24 cellular contexts compared by ENCODE assay signal in the genomic region with DNA sequence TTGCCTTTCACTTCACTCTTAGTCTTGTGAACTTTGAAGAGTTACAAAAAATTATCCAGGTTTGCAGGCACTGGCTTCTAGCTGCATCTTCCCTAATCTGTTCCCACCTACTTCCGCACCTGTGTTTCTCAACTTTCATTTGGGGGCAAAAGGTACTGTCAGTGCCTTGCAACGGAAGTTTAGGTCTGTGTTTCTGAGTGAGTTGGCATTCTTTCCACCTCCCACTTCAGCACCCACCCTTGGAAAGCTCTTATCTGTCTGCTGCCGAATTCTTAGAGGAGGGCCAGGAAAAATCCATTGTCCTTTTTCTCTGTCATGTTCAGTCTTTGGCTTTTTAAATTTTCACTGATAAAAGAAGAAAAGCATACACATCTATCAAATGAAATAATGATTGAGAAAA.
A peak's percentile ranks its signal among the peaks of the same experiment; 100 is the strongest.
DNase-seq lines count a peak whose midpoint lies in the region; ATAC-seq, FAIRE-seq and TF ChIP-seq lines count a peak whose summit lies in the region.
"Had no signal": no experiment of that assay in that cellular context is flagged by ENCODE, and none has a peak within 500 bp of the region (broad histone marks: within the 10 kb centered on the region; RNA-seq: fewer than 3 reads in every experiment).

No MANE protein-coding gene starts in this region.

- H2BK120ac ChIP-seq in mesendoderm (ENCODE audit: low read depth, low read length), result no peak overlapping the region

- no peak overlapping the region for H2AFZ ChIP-seq in K562 (ENCODE audit: low read depth, low read length)
- H2AFZ ChIP-seq: GM23248 had no signal

- H3K4me3 ChIP-seq in cardiac muscle cell (no peak overlapping the region), K562 (no peak overlapping the region), mesendoderm (ENCODE audit: low read length) (no peak overlapping the region)
- no peak overlapping the region for H3K4me3 ChIP-seq in naive thymus-derived CD4-positive, alpha-beta T cell (ENCODE audit: low read length)
- H3K4me3 ChIP-seq: BLaER1, GM23248 had no signal

- peak overlapping the region; percentile 16 for H3K4ac ChIP-seq in mesendoderm (ENCODE audit: low read depth, low read length)

- no peaks in the 10 kb centered on the region for H3K9me3 ChIP-seq in cardiac muscle cell (ENCODE audit: low read depth)
- no peaks in the 10 kb centered on the region for H3K9me3 ChIP-seq in K562 (replicated peaks; ENCODE audit: control insufficient read depth, insufficient read depth, low read depth, low read length)
- H3K9me3 ChIP-seq in naive thymus-derived CD4-positive, alpha-beta T cell (ENCODE audit: control insufficient read depth in 2 of 3, low read length in 3 of 3), result no peaks in the 10 kb centered on the region
- H3K9me3 ChIP-seq: BLaER1 had no signal

- no peak overlapping the region for H4K8ac ChIP-seq in mesendoderm (ENCODE audit: low read depth, low read length)

- no peaks in the 10 kb centered on the region for H3K9me3 Mint-ChIP-seq in stimulated activated effector memory CD8-positive, alpha-beta T cell treated with anti-CD3 and anti-CD28 coated beads, Interleukin-12 subunit alpha, Interleukin-12 subunit beta, amount 100 ng/mL, for 72 hours
- H3K9me3 Mint-ChIP-seq in naive thymus-derived CD4-positive, alpha-beta T cell, result peaks cover 0 to 5% (median 0%) of the 10 kb centered on the region in 11 donors
- H3K9me3 Mint-ChIP-seq: CD4-positive, alpha-beta memory T cell; HFFc6 had no signal

- no peaks in the 10 kb centered on the region for H3K4me1 ChIP-seq in cardiac muscle cell (ENCODE audit: low read depth)
- peaks cover 0 to 4% of the 10 kb centered on the region in 2 experiments; a peak in 1 of 5 replicates for H3K4me1 ChIP-seq in K562 (replicated peaks in 1 of 2; ENCODE audit: control insufficient read depth in 2 of 2, insufficient read depth in 2 of 2, low read length in 2 of 2)
- H3K4me1 ChIP-seq in mesendoderm (ENCODE audit: control insufficient read depth, low read depth, low read length), result no peaks in the 10 kb centered on the region
- no peaks in the 10 kb centered on the region for H3K4me1 ChIP-seq in naive thymus-derived CD4-positive, alpha-beta T cell (ENCODE audit: control insufficient read depth in 2 of 2, insufficient read depth in 2 of 2, low read length in 2 of 2)
- H3K4me1 ChIP-seq: BLaER1 had no signal

- H4K20me1 ChIP-seq in K562 (replicated peaks; ENCODE audit: control insufficient read depth, insufficient read depth, low read length), result no peaks in the 10 kb centered on the region
- H4K20me1 ChIP-seq: BLaER1 had no signal

- H3K36me3 Mint-ChIP-seq in stimulated activated effector memory CD8-positive, alpha-beta T cell treated with anti-CD3 and anti-CD28 coated beads, Interleukin-12 subunit alpha, Interleukin-12 subunit beta, amount 100 ng/mL, for 72 hours, result peaks cover 36% of the 10 kb centered on the region
- peaks cover 21 to 74% (median 54%) of the 10 kb centered on the region in 5 donors for H3K36me3 Mint-ChIP-seq in naive thymus-derived CD4-positive, alpha-beta T cell

- H3K4me2 ChIP-seq in K562 (ENCODE audit: insufficient read depth, low read length) (no peak overlapping the region), mesendoderm (ENCODE audit: low read length) (no peak overlapping the region)
- H3K4me2 ChIP-seq: BLaER1 had no signal

- CTCF ChIA-PET in K562 (lab: Yijun Ruan, JAX; ENCODE audit: low intra/inter-chr PET ratio), result no interaction called here
- CTCF ChIA-PET in naive thymus-derived CD4-positive, alpha-beta T cell (lab: Charles Lee), result interaction anchor here (1.0 kb wide), 1 partner anchor 237 kb away, joined by 3 read pairs; no protein-coding TSS in a partner anchor

- DNase-seq in cardiac muscle cell (ENCODE audit: low read depth in 1 of 2, low spot score in 1 of 2), result peak; percentile 11 to 19
- no peak for DNase-seq in Right ventricle myocardium inferior (ENCODE audit: missing footprints)
- peak in 2 of 4 experiments; percentile 20 to 36 for DNase-seq in K562 (ENCODE audit: extremely low read depth in 1 of 4, low spot score in 3 of 4)
- peak; percentile 53 for DNase-seq in mesendoderm
- DNase-seq in stimulated activated effector memory CD8-positive, alpha-beta T cell treated with anti-CD3 and anti-CD28 coated beads, Interleukin-12 subunit alpha, Interleukin-12 subunit beta, amount 100 ng/mL, for 72 hours (ENCODE audit: low spot score in 2 of 2), result no peak
- DNase-seq in LoVo (ENCODE audit: low spot score), result no peak
- DNase-seq in naive thymus-derived CD4-positive, alpha-beta T cell, result no peak
- DNase-seq in activated CD4-positive, alpha-beta T cell treated with anti-CD3 and anti-CD28 coated beads, Interleukin-2, amount 50 U/mL, for 4 hours, result no peak
- DNase-seq: 8988T; Calu3; CD4-positive, alpha-beta memory T cell; DMS 273 treated with DMSO at 0.1 percent for 48 hours; DMS53; DND-41; EL; GM23248; HCEC 1CT; HFFc6; IMR-90 had no signal

- H3K18ac ChIP-seq in mesendoderm (ENCODE audit: low read length), result no peak overlapping the region

- no peak overlapping the region for H2AK5ac ChIP-seq in mesendoderm (ENCODE audit: low read length)

- no peaks in the 10 kb centered on the region for H3K79me1 ChIP-seq in mesendoderm (ENCODE audit: low read length)

- FAIRE-seq in K562 (lab: Jason Lieb, UNC), result peak; percentile 11
- FAIRE-seq: GM12891, H54, HTR-8/SVneo had no signal

- H3K36me3 ChIP-seq in cardiac muscle cell (no peaks in the 10 kb centered on the region), K562 (ENCODE audit: control insufficient read depth, insufficient read depth, low read length) (peaks cover 15% of the 10 kb centered on the region; the same call in 2 of the 3 replicates), mesendoderm (ENCODE audit: control insufficient read depth, insufficient read depth, low read length) (no peaks in the 10 kb centered on the region)
- peaks cover 0 to 33% (median 0%) of the 10 kb centered on the region in 3 experiments for H3K36me3 ChIP-seq in naive thymus-derived CD4-positive, alpha-beta T cell (ENCODE audit: control insufficient read depth in 2 of 3, insufficient read depth in 3 of 3, low read length in 3 of 3)

- no peak overlapping the region for H3K56ac ChIP-seq in mesendoderm (ENCODE audit: low read length)

- no peaks in the 10 kb centered on the region for H3K27me3 ChIP-seq in cardiac muscle cell
- H3K27me3 ChIP-seq in K562 (ENCODE audit: control insufficient read depth in 2 of 2, insufficient read depth in 2 of 2, low read length in 2 of 2), result no peaks in the 10 kb centered on the region
- H3K27me3 ChIP-seq in mesendoderm (ENCODE audit: insufficient read depth, low read length, poor library complexity), result no peaks in the 10 kb centered on the region
- H3K27me3 ChIP-seq in naive thymus-derived CD4-positive, alpha-beta T cell (ENCODE audit: control insufficient read depth in 2 of 2, insufficient read depth in 2 of 2, low read length in 2 of 2), result no peaks in the 10 kb centered on the region
- H3K27me3 ChIP-seq: BLaER1 had no signal

- WGBS in K562 (ENCODE audit: insufficient coverage, low coverage, missing lambda C conversion rate), result 24% methylated on average over 3 of the region's 3 CpGs
- no CpG with 5 or more reads among the region's 3 CpGs for WGBS in mesendoderm (ENCODE audit: extremely low coverage, insufficient coverage, low lambda C conversion rate)

- H3K4me1 Mint-ChIP-seq in stimulated activated effector memory CD8-positive, alpha-beta T cell treated with anti-CD3 and anti-CD28 coated beads, Interleukin-12 subunit alpha, Interleukin-12 subunit beta, amount 100 ng/mL, for 72 hours, result peaks cover 28% of the 10 kb centered on the region
- peaks cover 0 to 20% (median 0%) of the 10 kb centered on the region in 7 donors for H3K4me1 Mint-ChIP-seq in naive thymus-derived CD4-positive, alpha-beta T cell
- H3K4me1 Mint-ChIP-seq: CD4-positive, alpha-beta memory T cell had no signal

- H2BK15ac ChIP-seq in mesendoderm (replicated peaks; ENCODE audit: low read depth), result no peak overlapping the region

- H2BK5ac ChIP-seq in mesendoderm (ENCODE audit: low read length), result no peak overlapping the region

- H3K9ac ChIP-seq in K562 (ENCODE audit: insufficient read depth in 1 of 2, low read depth in 2 of 2, low read length in 2 of 2) (no peak overlapping the region), mesendoderm (ENCODE audit: low read length) (no peak overlapping the region)
- H3K9ac ChIP-seq: BLaER1, GM23248 had no signal

- peak overlapping the region; percentile 73 for H3K27ac Mint-ChIP-seq in stimulated activated effector memory CD8-positive, alpha-beta T cell treated with anti-CD3 and anti-CD28 coated beads, Interleukin-12 subunit alpha, Interleukin-12 subunit beta, amount 100 ng/mL, for 72 hours
- no peak overlapping the region for H3K27ac Mint-ChIP-seq in naive thymus-derived CD4-positive, alpha-beta T cell
- H3K27ac Mint-ChIP-seq: HFFc6 had no signal

- TF ChIP-seq RAD21 in K562 (CRISPR knock-in tag; conservative IDR thresholded peaks at IDR 0.05 in 1 of 2, IDR thresholded peaks at IDR 0.05 in 1 of 2), result no peak

- no peak overlapping the region for H3K4me3 Mint-ChIP-seq in stimulated activated effector memory CD8-positive, alpha-beta T cell treated with anti-CD3 and anti-CD28 coated beads, Interleukin-12 subunit alpha, Interleukin-12 subunit beta, amount 100 ng/mL, for 72 hours
- H3K4me3 Mint-ChIP-seq in naive thymus-derived CD4-positive, alpha-beta T cell, result no peak overlapping the region
- H3K4me3 Mint-ChIP-seq: CD14-positive monocyte; CD4-positive, alpha-beta memory T cell; HFFc6 had no signal

- H3K9me1 ChIP-seq in K562 (ENCODE audit: control insufficient read depth, insufficient read depth, low read length), result no peaks in the 10 kb centered on the region

- intact Hi-C loops in Right ventricle myocardium inferior (cut with DNase I), result no loop called here
- intact Hi-C loops in K562 (cut with micrococcal nuclease), result no loop called here
- intact Hi-C loops in naive thymus-derived CD4-positive, alpha-beta T cell (cut with micrococcal nuclease), result no loop called here

- H3K79me2 ChIP-seq in K562 (ENCODE audit: control insufficient read depth, insufficient read depth, low read length) (no peaks in the 10 kb centered on the region), mesendoderm (ENCODE audit: control insufficient read depth, insufficient read depth, low read length) (no peaks in the 10 kb centered on the region)

- TF ChIP-seq EP300 in K562 (IDR thresholded peaks at IDR 0.05; ENCODE audit: low read length), result no peak

- TF ChIP-seq CTCF in cardiac muscle cell (IDR thresholded peaks at IDR 0.05; ENCODE audit: low read depth, low read length) (no peak), K562 (IDR thresholded peaks at IDR 0.05 in 2 of 3, conservative IDR thresholded peaks at IDR 0.05 in 1 of 3; ENCODE audit: insufficient read depth in 2 of 3, low read depth in 1 of 3, low read length in 3 of 3) (no peak)

- H3K27ac ChIP-seq in cardiac muscle cell, result no peak overlapping the region
- no peak overlapping the region for H3K27ac ChIP-seq in K562 (ENCODE audit: extremely low read depth, low read depth, low read length)
- no peak overlapping the region for H3K27ac ChIP-seq in mesendoderm (ENCODE audit: low read depth, low read length)
- no peak overlapping the region for H3K27ac ChIP-seq in naive thymus-derived CD4-positive, alpha-beta T cell (ENCODE audit: low read depth, low read length)
- H3K27ac ChIP-seq: BLaER1, GM23248 had no signal

- no peak for ATAC-seq in Right ventricle myocardium inferior
- peak; percentile 73 for ATAC-seq in K562
- ATAC-seq in stimulated activated effector memory CD8-positive, alpha-beta T cell treated with anti-CD3 and anti-CD28 coated beads, Interleukin-12 subunit alpha, Interleukin-12 subunit beta, amount 100 ng/mL, for 72 hours, result no peak
- no peak for ATAC-seq in naive thymus-derived CD4-positive, alpha-beta T cell

- H4K5ac ChIP-seq in mesendoderm (ENCODE audit: low read length), result no peak overlapping the region

- in situ Hi-C loops in K562 (cut with MboI), result no loop called here

- no peak overlapping the region for H3K23ac ChIP-seq in mesendoderm (ENCODE audit: low read length)

- no peak for TF ChIP-seq POLR2A in K562 (conservative IDR thresholded peaks at IDR 0.05)

- no peaks in the 10 kb centered on the region for H3K27me3 Mint-ChIP-seq in naive thymus-derived CD4-positive, alpha-beta T cell
- H3K27me3 Mint-ChIP-seq: CD4-positive, alpha-beta memory T cell had no signal

- no TSS peak for BruUV-seq in K562 (replicated peaks; lab: Mats Ljungman, UMichigan)

- POLR2A ChIA-PET in K562 (lab: Yijun Ruan, JAX), result no interaction called here
- POLR2A ChIA-PET in naive thymus-derived CD4-positive, alpha-beta T cell (lab: Charles Lee), result interaction anchor here (0.9 kb wide), 1 partner anchor 142 kb away, joined by 3 read pairs; no protein-coding TSS in a partner anchor

Comparison
In these comparisons a context has a peak if more than half of its experiments do, and no peak if none do; other contexts are left out.
1. DNase-seq: peak in cardiac muscle cell (2 of 2) and mesendoderm (single experiment); none in Right ventricle myocardium inferior (single experiment), stimulated activated effector memory CD8-positive, alpha-beta T cell treated with anti-CD3 and anti-CD28 coated beads, Interleukin-12 subunit alpha, Interleukin-12 subunit beta, amount 100 ng/mL, for 72 hours (0 of 2), LoVo (single experiment), naive thymus-derived CD4-positive, alpha-beta T cell (0 of 9) and activated CD4-positive, alpha-beta T cell treated with anti-CD3 and anti-CD28 coated beads, Interleukin-2, amount 50 U/mL, for 4 hours (0 of 2).